Comparison of ENCODE assay signal across 19 cellular contexts in genomic region chr1:220717800-220718640, GRCh38. TPM values are rescaled to one million over a fixed set of nuclear protein-coding genes. Genes with fewer than 3 reads are reported as not detected.
DNase-seq lines count a peak whose midpoint lies in the region; ATAC-seq, FAIRE-seq and TF ChIP-seq lines count a peak whose summit lies in the region.
"Had no signal": no experiment of that assay in that cellular context is flagged by ENCODE, and none has a peak within 500 bp of the region (broad histone marks: within the 10 kb centered on the region; RNA-seq: fewer than 3 reads in every experiment).

No MANE protein-coding gene starts in this region.

- H3K36me3 Mint-ChIP-seq in activated CD4-positive, alpha-beta T cell treated with anti-CD3 and anti-CD28 coated beads, Interleukin-2, amount 10 ng/mL, durations not matched to agents 24 days and 14 days (ENCODE audit: low read depth) = no peaks in the 10 kb centered on the region
- no peaks in the 10 kb centered on the region for H3K36me3 Mint-ChIP-seq in activated T-helper 2 cell treated with anti-CD3 and anti-CD28 coated beads, Interferon-gamma antibody, Interleukin-2, Interleukin-4, amounts not matched to agents 10 μg/mL and 5 μg/mL and 100 μg/mL, durations not matched to agents 14 hours and 24 hours and 36 hours (ENCODE audit: low read depth)
- H3K36me3 Mint-ChIP-seq: neural progenitor cell had no signal

- H3K4me1 Mint-ChIP-seq in activated CD4-positive, alpha-beta T cell treated with anti-CD3 and anti-CD28 coated beads, Interleukin-2, amount 10 ng/mL, durations not matched to agents 24 days and 14 days = no peaks in the 10 kb centered on the region
- no peaks in the 10 kb centered on the region for H3K4me1 Mint-ChIP-seq in activated T-helper 2 cell treated with anti-CD3 and anti-CD28 coated beads, Interferon-gamma antibody, Interleukin-2, Interleukin-4, amounts not matched to agents 10 μg/mL and 5 μg/mL and 100 μg/mL, durations not matched to agents 14 hours and 24 hours and 36 hours (ENCODE audit: low read depth)
- H3K4me1 Mint-ChIP-seq: neural progenitor cell had no signal

- in situ Hi-C loops in GM13976 (cut with MboI; ENCODE audit: low sequenced_read_pairs, unreplicated experiment) = no loop called here

- H3K9me3 Mint-ChIP-seq in activated CD4-positive, alpha-beta T cell treated with anti-CD3 and anti-CD28 coated beads, Interleukin-2, amount 10 ng/mL, durations not matched to agents 24 days and 14 days = peaks cover 3% of the 10 kb centered on the region
- H3K9me3 Mint-ChIP-seq in activated T-helper 2 cell treated with anti-CD3 and anti-CD28 coated beads, Interferon-gamma antibody, Interleukin-2, Interleukin-4, amounts not matched to agents 10 μg/mL and 5 μg/mL and 100 μg/mL, durations not matched to agents 14 hours and 24 hours and 36 hours = no peaks in the 10 kb centered on the region

- intact Hi-C loops in activated CD4-positive, alpha-beta T cell treated with anti-CD3 and anti-CD28 coated beads, Interleukin-2, amount 10 ng/mL, durations not matched to agents 24 days and 14 days (cut with micrococcal nuclease) = no loop called here
- intact Hi-C loops in activated T-helper 2 cell treated with anti-CD3 and anti-CD28 coated beads, Interferon-gamma antibody, Interleukin-2, Interleukin-4, amounts not matched to agents 10 μg/mL and 5 μg/mL and 100 μg/mL, durations not matched to agents 14 hours and 24 hours and 36 hours (cut with micrococcal nuclease) = no loop called here

- no peak overlapping the region for H3K4me3 Mint-ChIP-seq in activated CD4-positive, alpha-beta T cell treated with anti-CD3 and anti-CD28 coated beads, Interleukin-2, amount 10 ng/mL, durations not matched to agents 24 days and 14 days
- H3K4me3 Mint-ChIP-seq in activated T-helper 2 cell treated with anti-CD3 and anti-CD28 coated beads, Interferon-gamma antibody, Interleukin-2, Interleukin-4, amounts not matched to agents 10 μg/mL and 5 μg/mL and 100 μg/mL, durations not matched to agents 14 hours and 24 hours and 36 hours (ENCODE audit: low read depth) = no peak overlapping the region
- H3K4me3 Mint-ChIP-seq: neural progenitor cell had no signal

- DNase-seq in GM18507 (ENCODE audit: extremely low spot score, insufficient read length, low read depth) (no peak), SKM-1 treated with dmso at 0.1 percent for 144 hours (lab: John Stamatoyannopoulos, UW; ENCODE audit: unreplicated experiment) (peak; percentile 83), GM13976 (ENCODE audit: low spot score) (no peak), NCI-H748 treated with DMSO at 0.1 percent for 48 hours (lab: John Stamatoyannopoulos, UW) (no peak)
- no peak for DNase-seq in activated CD4-positive, alpha-beta T cell treated with anti-CD3 and anti-CD28 coated beads, Interleukin-2, amount 10 ng/mL, durations not matched to agents 24 days and 14 days
- no peak for DNase-seq in activated T-helper 2 cell treated with anti-CD3 and anti-CD28 coated beads, Interferon-gamma antibody, Interleukin-2, Interleukin-4, amounts not matched to agents 10 μg/mL and 5 μg/mL and 100 μg/mL, durations not matched to agents 14 hours and 24 hours and 36 hours (ENCODE audit: low spot score)
- DNase-seq: activated CD8-positive, alpha-beta memory T cell treated with anti-CD3 and anti-CD28 coated beads for 24 hours; C1 segment of cervical spinal cord; gastrocnemius medialis; GDM1; midbrain; NCI-H1694; T-helper 9 cell had no signal

- no peak for TF ChIP-seq CTCF in GM13976 (IDR thresholded peaks at IDR 0.05; ENCODE audit: borderline replicate concordance, control extremely low read depth, extremely low read depth, insufficient read depth, missing control alignments)

- FAIRE-seq in GM18507 (lab: Jason Lieb, UNC) = peak; percentile 85
- FAIRE-seq: A549, RCC 7860 had no signal

- ATAC-seq in GM19463 (IDR thresholded peaks at IDR 0.05; ENCODE audit: unreplicated experiment) = peak; percentile 67
- peak; percentile 72 for ATAC-seq in HG03103 (IDR thresholded peaks at IDR 0.05; ENCODE audit: low read depth, unreplicated experiment)
- ATAC-seq: A549; activated CD4-positive, CD25-positive, alpha-beta regulatory T cell treated with anti-CD3 and anti-CD28 coated beads, Interleukin-2, amount 50 U/mL, for 24 hours; gastrocnemius medialis had no signal

- H3K27ac Mint-ChIP-seq in activated CD4-positive, alpha-beta T cell treated with anti-CD3 and anti-CD28 coated beads, Interleukin-2, amount 10 ng/mL, durations not matched to agents 24 days and 14 days = no peak overlapping the region
- no peak overlapping the region for H3K27ac Mint-ChIP-seq in activated T-helper 2 cell treated with anti-CD3 and anti-CD28 coated beads, Interferon-gamma antibody, Interleukin-2, Interleukin-4, amounts not matched to agents 10 μg/mL and 5 μg/mL and 100 μg/mL, durations not matched to agents 14 hours and 24 hours and 36 hours
- H3K27ac Mint-ChIP-seq: neural progenitor cell had no signal

- H3K27me3 Mint-ChIP-seq in activated CD4-positive, alpha-beta T cell treated with anti-CD3 and anti-CD28 coated beads, Interleukin-2, amount 10 ng/mL, durations not matched to agents 24 days and 14 days = peaks cover 4% of the 10 kb centered on the region
- peaks cover 5% of the 10 kb centered on the region for H3K27me3 Mint-ChIP-seq in activated T-helper 2 cell treated with anti-CD3 and anti-CD28 coated beads, Interferon-gamma antibody, Interleukin-2, Interleukin-4, amounts not matched to agents 10 μg/mL and 5 μg/mL and 100 μg/mL, durations not matched to agents 14 hours and 24 hours and 36 hours (ENCODE audit: low read depth)

RNA-seq across cellular contexts. Expression of gene C1orf115, which starts 27.9 kb away (rescaled TPM):
- total RNA-seq in activated CD4-positive, alpha-beta T cell treated with anti-CD3 and anti-CD28 coated beads, Interleukin-2, amount 10 ng/mL, durations not matched to agents 24 days and 14 days = 0.05 TPM in 1 of 2 replicates, not detected in the other
- total RNA-seq in activated T-helper 2 cell treated with anti-CD3 and anti-CD28 coated beads, Interferon-gamma antibody, Interleukin-2, Interleukin-4, amounts not matched to agents 10 μg/mL and 5 μg/mL and 100 μg/mL, durations not matched to agents 14 hours and 24 hours and 36 hours = 0.11 TPM in 1 of 2 replicates, not detected in the other

RNA-seq across cellular contexts. Expression of gene MTARC2, which starts 30.1 kb away (rescaled TPM):
- not detected in 2 replicates for total RNA-seq in activated CD4-positive, alpha-beta T cell treated with anti-CD3 and anti-CD28 coated beads, Interleukin-2, amount 10 ng/mL, durations not matched to agents 24 days and 14 days
- not detected in 2 replicates for total RNA-seq in activated T-helper 2 cell treated with anti-CD3 and anti-CD28 coated beads, Interferon-gamma antibody, Interleukin-2, Interleukin-4, amounts not matched to agents 10 μg/mL and 5 μg/mL and 100 μg/mL, durations not matched to agents 14 hours and 24 hours and 36 hours
